ENCODE assay signal across 8 cellular contexts in genomic region chr6:31114540-31114876, GRCh38. TPM values are rescaled to one million over a fixed set of nuclear protein-coding genes. Genes with fewer than 3 reads are reported as not detected.
DNase-seq lines count a peak whose midpoint lies in the region; ATAC-seq, FAIRE-seq and TF ChIP-seq lines count a peak whose summit lies in the region.

Gene PSORS1C1 (plus strand): TSS chr6:31114800. CDS start chr6:31129633, 14,833 bp downstream.

- DNase-seq in H7 (peak; percentile 49), brain microvascular endothelial cell (peak; percentile 92), kidney (peak; percentile 85), SKM-1 treated with dmso at 0.1 percent for 144 hours (lab: John Stamatoyannopoulos, UW; ENCODE audit: unreplicated experiment) (no peak)
- DNase-seq in stimulated activated naive CD4-positive, alpha-beta T cell (lab: John Stamatoyannopoulos, UW) = no peak
- DNase-seq in activated effector memory CD4-positive, alpha-beta T cell treated with Interleukin-2 at 50 U/mL for 16 hours = no peak

- H3K36me3 Mint-ChIP-seq in stimulated activated memory B cell treated with anti-CD40 and anti-IgM and Interleukin-4, amounts not matched to agents 10 μg/mL and 1 μg/mL and 100 μg/mL, for 72 hours = no peaks in the 10 kb centered on the region

- no peaks in the 10 kb centered on the region for H3K36me3 ChIP-seq in H7 (replicated peaks; ENCODE audit: control insufficient read depth, insufficient read depth, low read length)
- H3K36me3 ChIP-seq in brain microvascular endothelial cell (replicated peaks) = no peaks in the 10 kb centered on the region
- no peaks in the 10 kb centered on the region for H3K36me3 ChIP-seq in kidney (ENCODE audit: control insufficient read depth in 1 of 2, insufficient read depth in 2 of 2, low read length in 2 of 2)

- H3K9ac ChIP-seq in kidney (ENCODE audit: low read length in 2 of 2) = no peak within 1 kb of the TSS

- peaks cover 6% of the 10 kb centered on the region; the same call in 1 of the 2 replicates for H3K27me3 ChIP-seq in H7 (ENCODE audit: control insufficient read depth, insufficient read depth, low read length)
- peaks cover 9% of the 10 kb centered on the region for H3K27me3 ChIP-seq in brain microvascular endothelial cell (replicated peaks)

- peaks cover 17% of the 10 kb centered on the region for H3K4me1 Mint-ChIP-seq in stimulated activated memory B cell treated with anti-CD40 and anti-IgM and Interleukin-4, amounts not matched to agents 10 μg/mL and 1 μg/mL and 100 μg/mL, for 72 hours

- H3K27ac Mint-ChIP-seq in stimulated activated memory B cell treated with anti-CD40 and anti-IgM and Interleukin-4, amounts not matched to agents 10 μg/mL and 1 μg/mL and 100 μg/mL, for 72 hours = peak within 1 kb of the TSS; percentile 11

- H3K9me3 ChIP-seq in kidney (ENCODE audit: control insufficient read depth in 1 of 2, low read length in 2 of 2) = no peaks in the 10 kb centered on the region

- FAIRE-seq in kidney (lab: Jason Lieb, UNC) = no peak

- TF ChIP-seq CTCF in brain microvascular endothelial cell (IDR thresholded peaks at IDR 0.05; ENCODE audit: low read depth, low read length, missing control alignments) (no peak), kidney (IDR thresholded peaks at IDR 0.05; ENCODE audit: borderline replicate concordance, extremely low read depth, insufficient read depth) (no peak)

- in situ Hi-C loops in brain microvascular endothelial cell (cut with HindIII; ENCODE audit: low pct_ligation_motif_present, low sequenced_read_pairs) = no loop called here

- H3K9me3 Mint-ChIP-seq in stimulated activated memory B cell treated with anti-CD40 and anti-IgM and Interleukin-4, amounts not matched to agents 10 μg/mL and 1 μg/mL and 100 μg/mL, for 72 hours = no peaks in the 10 kb centered on the region

- H3K4me1 ChIP-seq in kidney (ENCODE audit: control insufficient read depth in 1 of 2, insufficient read depth in 1 of 2, low read depth in 1 of 2, low read length in 2 of 2) = peaks cover 0 to 2% of the 10 kb centered on the region in 2 donors

- peak within 1 kb of the TSS; percentile 57 for H3K27ac ChIP-seq in brain microvascular endothelial cell
- H3K27ac ChIP-seq in kidney (ENCODE audit: low read depth in 2 of 2, low read length in 2 of 2) = no peak within 1 kb of the TSS

- no peak within 1 kb of the TSS for H3K4me3 Mint-ChIP-seq in stimulated activated memory B cell treated with anti-CD40 and anti-IgM and Interleukin-4, amounts not matched to agents 10 μg/mL and 1 μg/mL and 100 μg/mL, for 72 hours

- H3K27me3 Mint-ChIP-seq in stimulated activated memory B cell treated with anti-CD40 and anti-IgM and Interleukin-4, amounts not matched to agents 10 μg/mL and 1 μg/mL and 100 μg/mL, for 72 hours = peaks cover 85% of the 10 kb centered on the region

- ATAC-seq in stimulated activated memory B cell treated with anti-CD40 and anti-IgM and Interleukin-4, amounts not matched to agents 10 μg/mL and 1 μg/mL and 100 μg/mL, for 72 hours = no peak
- ATAC-seq in HG03439 (IDR thresholded peaks at IDR 0.05; ENCODE audit: unreplicated experiment) = no peak

- intact Hi-C loops in kidney (cut with DNase I) = no loop called here

- H3K4me3 ChIP-seq in H7 (ENCODE audit: insufficient read depth, low read depth, low read length) (no peak within 1 kb of the TSS), brain microvascular endothelial cell (ENCODE audit: low read depth, low read length) (peak within 1 kb of the TSS; percentile 41), kidney (ENCODE audit: low read length in 2 of 2) (no peak within 1 kb of the TSS)

RNA-seq across cellular contexts. Expression of gene PSORS1C1, which starts in this region (rescaled TPM):
- 0.10 TPM in 1 of 2 replicates, not detected in the other for total RNA-seq in H7 (2014; rRNA removed; shearing (Covaris generic))
- 3.6 TPM for total RNA-seq in kidney
- 2.1 TPM for polyA plus RNA-seq in kidney (ENCODE audit: insufficient read depth, low read depth, low replicate concordance)

Comparison
In these comparisons a context has a peak if more than half of its experiments do, and no peak if none do; other contexts are left out.
1. Peak in DNase-seq in H7; RNA of the gene not detected or under 1 TPM.
2. DNase-seq: peak in brain microvascular endothelial cell (single experiment) and kidney (single experiment); none in stimulated activated naive CD4-positive, alpha-beta T cell (0 of 6), activated effector memory CD4-positive, alpha-beta T cell treated with Interleukin-2 at 50 U/mL for 16 hours (single experiment) and SKM-1 treated with dmso at 0.1 percent for 144 hours (single experiment).